Comparison of ENCODE assay signal across 7 cellular contexts in the genomic region with DNA sequence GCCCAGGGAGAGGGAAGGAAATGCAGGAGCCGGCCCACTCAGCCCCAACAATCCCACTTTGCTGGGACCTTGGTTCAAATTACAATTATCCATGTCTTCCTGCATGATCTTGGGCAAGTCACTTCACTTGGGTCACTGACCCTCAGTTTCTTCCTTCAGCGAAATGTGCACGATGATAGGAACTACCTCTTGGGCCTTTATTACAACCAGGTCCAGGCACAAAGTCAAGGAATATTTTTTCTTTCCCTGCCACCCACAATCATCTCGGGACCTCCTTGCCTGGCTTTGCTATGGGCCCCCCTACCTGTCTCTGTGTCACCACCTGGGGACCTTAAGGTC. TPM values are rescaled to one million over a fixed set of nuclear protein-coding genes. Genes with fewer than 3 reads are reported as not detected.
DNase-seq lines count a peak whose midpoint lies in the region; ATAC-seq and TF ChIP-seq lines count a peak whose summit lies in the region.
"Had no signal": no experiment of that assay in that cellular context is flagged by ENCODE, and none has a peak within 500 bp of the region (broad histone marks: within the 10 kb centered on the region; RNA-seq: fewer than 3 reads in every experiment).

No MANE protein-coding gene starts in this region.

- ATAC-seq in GM19328 (IDR thresholded peaks at IDR 0.05; ENCODE audit: unreplicated experiment), result no peak

- no peaks in the 10 kb centered on the region for H3K9me3 Mint-ChIP-seq in neural crest cell

- H3K27me3 ChIP-seq in H7 (ENCODE audit: control insufficient read depth, insufficient read depth, low read length), result peaks cover 2% of the 10 kb centered on the region; the same call in 1 of the 2 replicates
- no peaks in the 10 kb centered on the region for H3K27me3 ChIP-seq in brain microvascular endothelial cell (replicated peaks)

- DNase-seq in H7, result peak; percentile 41
- no peak for DNase-seq in brain microvascular endothelial cell
- no peak for DNase-seq in neural crest cell (ENCODE audit: low read depth, low spot score)
- no peak for DNase-seq in activated gamma-delta T cell (lab: John Stamatoyannopoulos, UW)
- no peak for DNase-seq in NCI-H345 treated with DMSO at 0.1 percent for 48 hours (lab: John Stamatoyannopoulos, UW; ENCODE audit: unreplicated experiment)
- DNase-seq: small intestine had no signal

- peak overlapping the region; percentile 5 for H3K27ac Mint-ChIP-seq in neural crest cell (ENCODE audit: unreplicated experiment)

- peaks cover 6% of the 10 kb centered on the region for H3K36me3 Mint-ChIP-seq in neural crest cell (ENCODE audit: low read depth)

- H3K27me3 Mint-ChIP-seq in neural crest cell (ENCODE audit: low read depth), result peaks cover 3% of the 10 kb centered on the region

- TF ChIP-seq CTCF in brain microvascular endothelial cell (IDR thresholded peaks at IDR 0.05; ENCODE audit: low read depth, low read length, missing control alignments), result no peak
- no peak for TF ChIP-seq CTCF in neural crest cell (conservative IDR thresholded peaks at IDR 0.05)

- in situ Hi-C loops in brain microvascular endothelial cell (cut with HindIII; ENCODE audit: low pct_ligation_motif_present, low sequenced_read_pairs), result no loop called here

- H3K4me3 ChIP-seq in H7 (ENCODE audit: insufficient read depth, low read depth, low read length), result peak overlapping the region; percentile 77
- H3K4me3 ChIP-seq in brain microvascular endothelial cell (ENCODE audit: low read depth, low read length), result peak overlapping the region; percentile 60

- H3K4me1 Mint-ChIP-seq in neural crest cell, result peaks cover 20% of the 10 kb centered on the region

- no peak overlapping the region for H3K27ac ChIP-seq in brain microvascular endothelial cell

- peak overlapping the region; percentile 77 for H3K4me3 Mint-ChIP-seq in neural crest cell

- peaks cover 12% of the 10 kb centered on the region for H3K36me3 ChIP-seq in H7 (replicated peaks; ENCODE audit: control insufficient read depth, insufficient read depth, low read length)
- no peaks in the 10 kb centered on the region for H3K36me3 ChIP-seq in brain microvascular endothelial cell (replicated peaks)

RNA-seq across cellular contexts. Expression of a gene that starts 0.4 kb away (rescaled TPM):
- 87.3 and 104 TPM in 2 replicates for total RNA-seq in H7 (2014; rRNA removed; shearing (Covaris generic))
- 56.6 and 61.0 TPM in 2 replicates for total RNA-seq in neural crest cell

RNA-seq across cellular contexts. Expression of a gene that starts 21.2 kb away (rescaled TPM):
- 38.7 and 41.8 TPM in 2 replicates for total RNA-seq in H7 (2014; rRNA removed; shearing (Covaris generic))
- total RNA-seq in neural crest cell, result 49.7 and 55.3 TPM in 2 replicates

RNA-seq across cellular contexts. Expression of a gene that starts 21.3 kb away (rescaled TPM):
- total RNA-seq in H7 (2014; rRNA removed; shearing (Covaris generic)), result 8.1 and 10.2 TPM in 2 replicates
- total RNA-seq in neural crest cell, result 3.3 and 3.5 TPM in 2 replicates

RNA-seq across cellular contexts. Expression of a gene that starts 22.2 kb away (rescaled TPM):
- 22.8 and 28.4 TPM in 2 replicates for total RNA-seq in H7 (2014; rRNA removed; shearing (Covaris generic))
- total RNA-seq in neural crest cell, result 36.4 and 36.5 TPM in 2 replicates

RNA-seq across cellular contexts. Expression of a gene that starts 24.9 kb away (rescaled TPM):
- 0.41 and 5.1 TPM in 2 replicates for total RNA-seq in H7 (2014; rRNA removed; shearing (Covaris generic))
- total RNA-seq in neural crest cell, result 0.41 and 2.2 TPM in 2 replicates
